8 cellular contexts compared by ENCODE assay signal in genomic region chr6:30516754-30517076, GRCh38. TPM values are rescaled to one million over a fixed set of nuclear protein-coding genes. Genes with fewer than 3 reads are reported as not detected.
DNase-seq lines count a peak whose midpoint lies in the region; ATAC-seq and TF ChIP-seq lines count a peak whose summit lies in the region.
"Not testable (repeated sequence)": the region's sequence is repeated elsewhere in the genome, so short reads cannot be mapped to it uniquely, and the experiment has no call there.

No MANE protein-coding gene starts in this region.

- H3K27me3 ChIP-seq in HCT116 (ENCODE audit: insufficient read depth, low read length); SJCRH30; effector memory CD4-positive, alpha-beta T cell (replicated peaks; ENCODE audit: control insufficient read depth, insufficient read depth, low read length, poor library complexity, severe bottlenecking): not testable (repeated sequence)

- intact Hi-C loops in HCT116 (cut with micrococcal nuclease): loop anchor here (1.0 kb wide), 1 partner anchor 27 kb away; the partner anchor contains the start of gene HLA-E

- H3K27ac ChIP-seq in HCT116 (ENCODE audit: low read depth, low read length): peak overlapping the region; percentile 74
- not testable (repeated sequence) for H3K27ac ChIP-seq in SJCRH30
- H3K27ac ChIP-seq in effector memory CD4-positive, alpha-beta T cell (ENCODE audit: insufficient read depth, low read length, poor library complexity, severe bottlenecking): peak overlapping the region; percentile 87

- not testable (repeated sequence) for H3K79me2 ChIP-seq in HCT116 (ENCODE audit: insufficient read depth, low read length)

- not testable (repeated sequence) for H3K9me3 Mint-ChIP-seq in activated naive CD4-positive, alpha-beta T cell treated with anti-CD3 and anti-CD28 coated beads, Interleukin-2, amount 50 U/mL, for 24 hours; natural killer cell treated with Interleukin-12 subunit alpha and Interleukin-12 subunit beta and Interleukin-15 and Interleukin-18, amount 100 ng/mL, for 72 hours; stimulated activated memory B cell treated with anti-CD40 and anti-IgM and Interleukin-4, amounts not matched to agents 10 μg/mL and 1 μg/mL and 100 μg/mL, for 72 hours

- H3K27ac Mint-ChIP-seq in activated naive CD4-positive, alpha-beta T cell treated with anti-CD3 and anti-CD28 coated beads, Interleukin-2, amount 50 U/mL, for 24 hours: peak overlapping the region; percentile 99
- peak overlapping the region; percentile 97 to 99 for H3K27ac Mint-ChIP-seq in natural killer cell treated with Interleukin-12 subunit alpha and Interleukin-12 subunit beta and Interleukin-15 and Interleukin-18, amount 100 ng/mL, for 72 hours
- H3K27ac Mint-ChIP-seq in stimulated activated memory B cell treated with anti-CD40 and anti-IgM and Interleukin-4, amounts not matched to agents 10 μg/mL and 1 μg/mL and 100 μg/mL, for 72 hours: peak overlapping the region; percentile 96

- not testable (repeated sequence) for H3K9me3 ChIP-seq in HCT116 (ENCODE audit: control insufficient read depth in 1 of 2, insufficient read depth in 1 of 2, low read depth in 1 of 2, low read length in 2 of 2); SJCRH30 (replicated peaks); effector memory CD4-positive, alpha-beta T cell (ENCODE audit: control insufficient read depth, low read length)

- peaks cover 13% of the 10 kb centered on the region for H3K36me3 Mint-ChIP-seq in activated naive CD4-positive, alpha-beta T cell treated with anti-CD3 and anti-CD28 coated beads, Interleukin-2, amount 50 U/mL, for 24 hours
- not testable (repeated sequence) for H3K36me3 Mint-ChIP-seq in natural killer cell treated with Interleukin-12 subunit alpha and Interleukin-12 subunit beta and Interleukin-15 and Interleukin-18, amount 100 ng/mL, for 72 hours; stimulated activated memory B cell treated with anti-CD40 and anti-IgM and Interleukin-4, amounts not matched to agents 10 μg/mL and 1 μg/mL and 100 μg/mL, for 72 hours

- CTCF ChIA-PET in AG04449 (lab: Yijun Ruan, JAX): interaction anchor here (3.4 to 18.1 kb wide), 2 partner anchors 15 to 26 kb away, joined by 17 to 388 read pairs; no protein-coding TSS in a partner anchor
- CTCF ChIA-PET in HCT116 (lab: Charles Lee): interaction anchor here (0.8 kb wide), 1 partner anchor 28 kb away, joined by 3 read pairs; no protein-coding TSS in a partner anchor

- peak overlapping the region; percentile 33 for H2AFZ ChIP-seq in HCT116 (ENCODE audit: low read depth, low read length, poor library complexity, severe bottlenecking)

- peaks cover 72% of the 10 kb centered on the region for H3K4me1 Mint-ChIP-seq in activated naive CD4-positive, alpha-beta T cell treated with anti-CD3 and anti-CD28 coated beads, Interleukin-2, amount 50 U/mL, for 24 hours
- H3K4me1 Mint-ChIP-seq in natural killer cell treated with Interleukin-12 subunit alpha and Interleukin-12 subunit beta and Interleukin-15 and Interleukin-18, amount 100 ng/mL, for 72 hours (ENCODE audit: low read depth in 2 of 2): peaks cover 33 to 39% of the 10 kb centered on the region in 2 donors
- H3K4me1 Mint-ChIP-seq in stimulated activated memory B cell treated with anti-CD40 and anti-IgM and Interleukin-4, amounts not matched to agents 10 μg/mL and 1 μg/mL and 100 μg/mL, for 72 hours: peaks cover 56% of the 10 kb centered on the region

- peak overlapping the region; percentile 66 for H3K4me2 ChIP-seq in HCT116 (ENCODE audit: low read length)

- not testable (repeated sequence) for H3K36me3 ChIP-seq in HCT116 (ENCODE audit: control insufficient read depth in 1 of 2, insufficient read depth in 2 of 2, low read length in 2 of 2); SJCRH30; effector memory CD4-positive, alpha-beta T cell (ENCODE audit: control insufficient read depth, insufficient read depth, low read length)

- RAD21 ChIA-PET in HCT116 (lab: Charles Lee; ENCODE audit: low non-redundant PET in 1 of 2, low total read pairs in 2 of 2, uncharacterized antibody in 2 of 2, unreplicated experiment in 2 of 2): not testable (repeated sequence)

- H3K4me3 Mint-ChIP-seq in activated naive CD4-positive, alpha-beta T cell treated with anti-CD3 and anti-CD28 coated beads, Interleukin-2, amount 50 U/mL, for 24 hours: peak overlapping the region; percentile 88
- H3K4me3 Mint-ChIP-seq in natural killer cell treated with Interleukin-12 subunit alpha and Interleukin-12 subunit beta and Interleukin-15 and Interleukin-18, amount 100 ng/mL, for 72 hours: peak overlapping the region; percentile 94
- peak overlapping the region; percentile 91 for H3K4me3 Mint-ChIP-seq in stimulated activated memory B cell treated with anti-CD40 and anti-IgM and Interleukin-4, amounts not matched to agents 10 μg/mL and 1 μg/mL and 100 μg/mL, for 72 hours

- TF ChIP-seq CTCF in AG04449 (IDR thresholded peaks at IDR 0.05; ENCODE audit: insufficient read depth, low read length, missing control alignments); HCT116 (IDR thresholded peaks at IDR 0.05 in 2 of 3, conservative IDR thresholded peaks at IDR 0.05 in 1 of 3; ENCODE audit: borderline replicate concordance in 1 of 3, insufficient read depth in 1 of 3, low read depth in 2 of 3, low read length in 2 of 3): not testable (repeated sequence)

- H4K20me1 ChIP-seq in HCT116 (ENCODE audit: insufficient read depth): not testable (repeated sequence)

- ATAC-seq in HCT116; natural killer cell treated with Interleukin-12 subunit alpha and Interleukin-12 subunit beta and Interleukin-15 and Interleukin-18, amount 100 ng/mL, for 72 hours; stimulated activated memory B cell treated with anti-CD40 and anti-IgM and Interleukin-4, amounts not matched to agents 10 μg/mL and 1 μg/mL and 100 μg/mL, for 72 hours: not testable (repeated sequence)

- peak overlapping the region; percentile 51 for H3K9ac ChIP-seq in HCT116 (ENCODE audit: low read length)

- H3K27me3 Mint-ChIP-seq in activated naive CD4-positive, alpha-beta T cell treated with anti-CD3 and anti-CD28 coated beads, Interleukin-2, amount 50 U/mL, for 24 hours; natural killer cell treated with Interleukin-12 subunit alpha and Interleukin-12 subunit beta and Interleukin-15 and Interleukin-18, amount 100 ng/mL, for 72 hours; stimulated activated memory B cell treated with anti-CD40 and anti-IgM and Interleukin-4, amounts not matched to agents 10 μg/mL and 1 μg/mL and 100 μg/mL, for 72 hours: not testable (repeated sequence)

- peaks cover 11 to 25% of the 10 kb centered on the region in 2 experiments; a peak in 3 of 4 replicates for H3K4me1 ChIP-seq in HCT116 (ENCODE audit: control insufficient read depth in 1 of 2, insufficient read depth in 2 of 2, low read length in 2 of 2)
- not testable (repeated sequence) for H3K4me1 ChIP-seq in SJCRH30
- H3K4me1 ChIP-seq in effector memory CD4-positive, alpha-beta T cell (ENCODE audit: control insufficient read depth, insufficient read depth, low read length, poor library complexity, severe bottlenecking): peaks cover 23% of the 10 kb centered on the region

- POLR2A ChIA-PET in AG04449 (lab: Yijun Ruan, JAX); HCT116 (lab: Charles Lee): not testable (repeated sequence)

- TF ChIP-seq POLR2A in HCT116 (IDR thresholded peaks at IDR 0.05; ENCODE audit: borderline replicate concordance, extremely low read depth, insufficient read depth, insufficient read length): not testable (repeated sequence)

- TF ChIP-seq RAD21 in HCT116 (IDR thresholded peaks at IDR 0.05; ENCODE audit: low read depth): not testable (repeated sequence)

- not testable (repeated sequence) for H3K9me2 ChIP-seq in HCT116 (ENCODE audit: insufficient read depth)

- not testable (repeated sequence) for DNase-seq in AG04449 (ENCODE audit: low read depth, low spot score); HCT116 (ENCODE audit: low read depth, low spot score); SJCRH30; effector memory CD4-positive, alpha-beta T cell; natural killer cell treated with Interleukin-12 subunit alpha and Interleukin-12 subunit beta and Interleukin-15 and Interleukin-18, amount 100 ng/mL, for 72 hours (ENCODE audit: low spot score)

- H3K4me3 ChIP-seq in AG04449 (ENCODE audit: low read depth, low read length) (peak overlapping the region; percentile 59), HCT116 (replicated peaks in 1 of 2; ENCODE audit: low read depth in 1 of 2, low read length in 2 of 2) (peak overlapping the region; percentile 42 to 50), SJCRH30 (peak overlapping the region; percentile 53), iPS-11a (ENCODE audit: low read depth, low read length) (peak overlapping the region; percentile 34)
- not testable (repeated sequence) for H3K4me3 ChIP-seq in effector memory CD4-positive, alpha-beta T cell (ENCODE audit: insufficient read depth, low read depth, low read length, poor library complexity, severe bottlenecking)

- BruUV-seq in HCT116 (replicated peaks; lab: Mats Ljungman, UMichigan): not testable (repeated sequence)

RNA-seq across cellular contexts. Expression of gene HLA-E, which starts 27.4 kb away (rescaled TPM):
- 108 TPM for total RNA-seq in HCT116 (2021; ENCODE audit: unreplicated experiment)
- 130 and 147 TPM in 2 replicates for polyA plus RNA-seq in HCT116 (2012)
- 24.6 and 26.0 TPM in 2 replicates for total RNA-seq in SJCRH30 (2014; rRNA removed; shearing (Covaris generic))
- total RNA-seq in natural killer cell treated with Interleukin-12 subunit alpha and Interleukin-12 subunit beta and Interleukin-15 and Interleukin-18, amount 100 ng/mL, for 72 hours: 100 to 1,000 TPM; 355 to 567 TPM

RNA-seq across cellular contexts. Expression of gene GNL1, which starts 39.6 kb away (rescaled TPM):
- total RNA-seq in HCT116 (2021; ENCODE audit: unreplicated experiment): 113 TPM
- 90.2 and 92.6 TPM in 2 replicates for polyA plus RNA-seq in HCT116 (2012)
- total RNA-seq in SJCRH30 (2014; rRNA removed; shearing (Covaris generic)): 35.7 and 42.4 TPM in 2 replicates
- total RNA-seq in natural killer cell treated with Interleukin-12 subunit alpha and Interleukin-12 subunit beta and Interleukin-15 and Interleukin-18, amount 100 ng/mL, for 72 hours: 10 to 100 TPM; 59.8 to 70.5 TPM

RNA-seq across cellular contexts. Expression of gene PRR3, which starts 40.4 kb away (rescaled TPM):
- total RNA-seq in HCT116 (2021; ENCODE audit: unreplicated experiment): 16.7 TPM
- 6.5 and 12.9 TPM in 2 replicates for polyA plus RNA-seq in HCT116 (2012)
- 30.1 and 30.8 TPM in 2 replicates for total RNA-seq in SJCRH30 (2014; rRNA removed; shearing (Covaris generic))
- 10 to 100 TPM; 13.0 to 23.8 TPM for total RNA-seq in natural killer cell treated with Interleukin-12 subunit alpha and Interleukin-12 subunit beta and Interleukin-15 and Interleukin-18, amount 100 ng/mL, for 72 hours

RNA-seq across cellular contexts. Expression of gene ABCF1, which starts 54.5 kb away (rescaled TPM):
- 53.3 TPM for total RNA-seq in HCT116 (2021; ENCODE audit: unreplicated experiment)
- polyA plus RNA-seq in HCT116 (2012): 40.6 and 41.5 TPM in 2 replicates
- 68.0 and 74.7 TPM in 2 replicates for total RNA-seq in SJCRH30 (2014; rRNA removed; shearing (Covaris generic))
- total RNA-seq in natural killer cell treated with Interleukin-12 subunit alpha and Interleukin-12 subunit beta and Interleukin-15 and Interleukin-18, amount 100 ng/mL, for 72 hours: 100 to 1,000 TPM in 1 of 2 donors, 10 to 100 TPM in 1; 94.8 to 122 TPM
